19 cellular contexts compared by ENCODE assay signal in genomic region chr5:22465616-22466015, GRCh38.
"Had no signal": no experiment of that assay in that cellular context is flagged by ENCODE, and none has a peak within 500 bp of the region (broad histone marks: within the 10 kb centered on the region; RNA-seq: fewer than 3 reads in every experiment).

No MANE protein-coding gene starts in this region.

- ATAC-seq: gastrocnemius medialis, heart right ventricle, left cardiac atrium, left lung, left ventricle myocardium superior, lower lobe of right lung, mucosa of descending colon had no signal

- H3K27ac Mint-ChIP-seq: mesothelial cell of epicardium had no signal

- H3K4me3 Mint-ChIP-seq: mesothelial cell of epicardium had no signal

- H3K36me3 Mint-ChIP-seq: mesothelial cell of epicardium had no signal

- H3K4me1 Mint-ChIP-seq: mesothelial cell of epicardium had no signal

- H3K27me3 ChIP-seq: dorsolateral prefrontal cortex, esophagus muscularis mucosa, gastrocnemius medialis, heart right ventricle, left lung had no signal

- H3K27ac ChIP-seq: coronary artery, dorsolateral prefrontal cortex, esophagus muscularis mucosa, gastrocnemius medialis, heart right ventricle, left lung, lower lobe of right lung had no signal

- H3K4me1 ChIP-seq: esophagus muscularis mucosa, gastrocnemius medialis, heart right ventricle, left lung, lower lobe of right lung had no signal

- DNase-seq: dermis blood vessel endothelial cell; dorsolateral prefrontal cortex; effector CD4-positive, alpha-beta T cell; effector memory CD4-positive, alpha-beta T cell; foreskin melanocyte; gastrocnemius medialis; glutamatergic neuron; head of caudate nucleus; heart right ventricle; hippocampal formation; left cardiac atrium; left lung; left ventricle myocardium superior; lower lobe of right lung; mesenchymal stem cell; mucosa of descending colon had no signal
